Comparison of ENCODE assay signal across 1 cellular context in genomic region chr9:97954550-97954989, GRCh38.
TF ChIP-seq lines count a peak whose summit lies in the region.

No MANE protein-coding gene starts in this region.

TF ChIP-seq in H1, 55 proteins besides CTCF, POLR2A, EP300 and RAD21:
- TF ChIP-seq GABPA (IDR thresholded peaks at IDR 0.05; ENCODE audit: borderline replicate concordance, insufficient read depth, low read length) (peak; percentile 25; the same call in 1 of the 2 replicates), CEBPB (IDR thresholded peaks at IDR 0.05; ENCODE audit: low read depth, low read length) (0 out of 2 replicates have a peak, but pooled peaks have one; percentile 16), TEAD4 (IDR thresholded peaks at IDR 0.05; ENCODE audit: low read depth, low read length) (no peak), YY1 (IDR thresholded peaks at IDR 0.05; ENCODE audit: low read depth, low read length) (0 out of 2 replicates have a peak, but pooled peaks have one; percentile 23)
